Comparison of ENCODE assay signal across 26 cellular contexts in genomic region chr18:25457636-25458035, GRCh38.
DNase-seq lines count a peak whose midpoint lies in the region; ATAC-seq, FAIRE-seq and TF ChIP-seq lines count a peak whose summit lies in the region.
"Had no signal": no experiment of that assay in that cellular context is flagged by ENCODE, and none has a peak within 500 bp of the region (broad histone marks: within the 10 kb centered on the region; RNA-seq: fewer than 3 reads in every experiment).

No MANE protein-coding gene starts in this region.

- peak; percentile 27 for ATAC-seq in left lung
- no peak for ATAC-seq in HG02642 (IDR thresholded peaks at IDR 0.05; ENCODE audit: poor library complexity, unreplicated experiment)
- ATAC-seq: activated naive CD8-positive, alpha-beta T cell treated with anti-CD3 and anti-CD28 coated beads, Interleukin-2, amount 50 U/mL, for 24 hours; HepG2 had no signal

- no peak overlapping the region for H3K4me3 ChIP-seq in endodermal cell (ENCODE audit: low read length)
- H3K4me3 ChIP-seq in left lung: no peak overlapping the region
- H3K4me3 ChIP-seq: psoas muscle, tibial nerve had no signal

- no peak for TF ChIP-seq CTCF in endodermal cell (conservative IDR thresholded peaks at IDR 0.05)
- no peak for TF ChIP-seq CTCF in left lung (IDR thresholded peaks at IDR 0.05)

- H3K27me3 ChIP-seq in endodermal cell (ENCODE audit: control insufficient read depth, insufficient read depth, low read length, poor library complexity, severe bottlenecking): no peaks in the 10 kb centered on the region
- H3K27me3 ChIP-seq in left lung: no peaks in the 10 kb centered on the region
- H3K27me3 ChIP-seq: tibial nerve had no signal

- H3K4me3 Mint-ChIP-seq in endodermal cell: no peak overlapping the region
- H3K4me3 Mint-ChIP-seq: activated CD4-positive, alpha-beta T cell treated with anti-CD3 and anti-CD28 coated beads, Interleukin-2, amount 10 ng/mL, durations not matched to agents 24 days and 14 days; activated naive CD8-positive, alpha-beta T cell treated with anti-CD3 and anti-CD28 coated beads, Interleukin-2, amount 50 U/mL, for 24 hours; CD4-positive, CD25-positive, alpha-beta regulatory T cell; dendritic cell treated with granulocyte-macrophage colony-stimulating factor and Interleukin-4, amounts not matched to agents 40 ng/mL and 50 ng/mL, for 4 days; stimulated activated naive CD8-positive, alpha-beta T cell treated with anti-CD3 and anti-CD28 coated beads, Interleukin-15, Interleukin-2, amounts not matched to agents 100 ng/mL and 50 ng/mL, for 24 hours had no signal

- DNase-seq in Daoy (ENCODE audit: low read depth) (peak; percentile 49), M059J (ENCODE audit: low read depth) (peak; percentile 82), endodermal cell (no peak), left lung (no peak), HTR-8/SVneo (ENCODE audit: insufficient read length, low spot score) (no peak), medulla oblongata (ENCODE audit: extremely low spot score) (no peak), mesenteric fat pad (ENCODE audit: low spot score) (no peak)
- DNase-seq: activated CD4-positive, alpha-beta T cell treated with anti-CD3 and anti-CD28 coated beads, Interleukin-2, amount 10 ng/mL, durations not matched to agents 24 days and 14 days; activated CD8-positive, alpha-beta memory T cell treated with anti-CD3 and anti-CD28 coated beads, Interleukin-2, amount 50 U/mL, for 4 hours; activated effector memory CD4-positive, alpha-beta T cell treated with anti-CD3 and anti-CD28 coated beads, Interleukin-2, amount 50 U/mL, for 16 hours; activated naive CD8-positive, alpha-beta T cell treated with anti-CD3 and anti-CD28 coated beads, Interleukin-2, amount 50 U/mL, for 24 hours; CD4-positive, CD25-positive, alpha-beta regulatory T cell; DND-41; NCI-H1417 treated with DMSO at 0.1 percent for 48 hours; NCI-H526; psoas muscle; SHP77; small intestine; stimulated activated CD4-positive, alpha-beta T cell treated with anti-CD3 and anti-CD28 coated beads, Interleukin-4, amount 100 ng/mL, for 1 hour; T-helper 1 cell had no signal

- no peaks in the 10 kb centered on the region for H3K4me1 ChIP-seq in endodermal cell (ENCODE audit: control insufficient read depth, insufficient read depth, low read length)
- H3K4me1 ChIP-seq in left lung: no peaks in the 10 kb centered on the region
- H3K4me1 ChIP-seq: psoas muscle had no signal

- no peak overlapping the region for H3K9ac ChIP-seq in endodermal cell (ENCODE audit: extremely low read depth, low read length, poor library complexity, severe bottlenecking)

- H3K36me3 ChIP-seq in endodermal cell (ENCODE audit: control insufficient read depth, insufficient read depth, low read length): no peaks in the 10 kb centered on the region
- no peaks in the 10 kb centered on the region for H3K36me3 ChIP-seq in left lung
- H3K36me3 ChIP-seq: tibial nerve had no signal

- H3K4me1 Mint-ChIP-seq in endodermal cell: no peaks in the 10 kb centered on the region
- H3K4me1 Mint-ChIP-seq: activated CD4-positive, alpha-beta T cell treated with anti-CD3 and anti-CD28 coated beads, Interleukin-2, amount 10 ng/mL, durations not matched to agents 24 days and 14 days; activated naive CD8-positive, alpha-beta T cell treated with anti-CD3 and anti-CD28 coated beads, Interleukin-2, amount 50 U/mL, for 24 hours; CD4-positive, CD25-positive, alpha-beta regulatory T cell had no signal

- 86 to 92% methylated on average over 3 of the region's 3 CpGs for WGBS in endodermal cell (ENCODE audit: insufficient coverage in 1 of 2, insufficient read length in 1 of 2), 2 experiments

- H3K36me3 Mint-ChIP-seq in endodermal cell (ENCODE audit: low read depth): no peaks in the 10 kb centered on the region
- H3K36me3 Mint-ChIP-seq: CD4-positive, CD25-positive, alpha-beta regulatory T cell had no signal

- H3K27me3 Mint-ChIP-seq in endodermal cell (ENCODE audit: insufficient read depth): no peaks in the 10 kb centered on the region
- H3K27me3 Mint-ChIP-seq: activated CD4-positive, alpha-beta T cell treated with anti-CD3 and anti-CD28 coated beads, Interleukin-2, amount 10 ng/mL, durations not matched to agents 24 days and 14 days; CD4-positive, CD25-positive, alpha-beta regulatory T cell; dendritic cell treated with granulocyte-macrophage colony-stimulating factor and Interleukin-4, amounts not matched to agents 40 ng/mL and 50 ng/mL, for 4 days; stimulated activated naive CD8-positive, alpha-beta T cell treated with anti-CD3 and anti-CD28 coated beads, Interleukin-15, Interleukin-2, amounts not matched to agents 100 ng/mL and 50 ng/mL, for 24 hours had no signal

- no peaks in the 10 kb centered on the region for H3K9me3 ChIP-seq in endodermal cell (ENCODE audit: control insufficient read depth, low read length)
- no peaks in the 10 kb centered on the region for H3K9me3 ChIP-seq in left lung
- H3K9me3 ChIP-seq: psoas muscle, tibial nerve had no signal

- intact Hi-C loops in left lung (cut with DNase I): no loop called here

- FAIRE-seq in HTR-8/SVneo (lab: Jason Lieb, UNC): no peak
- FAIRE-seq: HepG2, small intestine had no signal

- H3K27ac Mint-ChIP-seq in endodermal cell: no peak overlapping the region
- H3K27ac Mint-ChIP-seq: activated CD4-positive, alpha-beta T cell treated with anti-CD3 and anti-CD28 coated beads, Interleukin-2, amount 10 ng/mL, durations not matched to agents 24 days and 14 days; activated naive CD8-positive, alpha-beta T cell treated with anti-CD3 and anti-CD28 coated beads, Interleukin-2, amount 50 U/mL, for 24 hours; CD4-positive, CD25-positive, alpha-beta regulatory T cell; dendritic cell treated with granulocyte-macrophage colony-stimulating factor and Interleukin-4, amounts not matched to agents 40 ng/mL and 50 ng/mL, for 4 days; stimulated activated naive CD8-positive, alpha-beta T cell treated with anti-CD3 and anti-CD28 coated beads, Interleukin-15, Interleukin-2, amounts not matched to agents 100 ng/mL and 50 ng/mL, for 24 hours had no signal

- H3K27ac ChIP-seq in endodermal cell (ENCODE audit: low read depth, low read length): peak overlapping the region; percentile 67
- H3K27ac ChIP-seq in left lung: no peak overlapping the region
- H3K27ac ChIP-seq: epithelial cell of prostate, psoas muscle, tibial nerve had no signal

- no peaks in the 10 kb centered on the region for H3K9me3 Mint-ChIP-seq in endodermal cell
- H3K9me3 Mint-ChIP-seq: activated CD4-positive, alpha-beta T cell treated with anti-CD3 and anti-CD28 coated beads, Interleukin-2, amount 10 ng/mL, durations not matched to agents 24 days and 14 days; activated naive CD8-positive, alpha-beta T cell treated with anti-CD3 and anti-CD28 coated beads, Interleukin-2, amount 50 U/mL, for 24 hours; dendritic cell treated with granulocyte-macrophage colony-stimulating factor and Interleukin-4, amounts not matched to agents 40 ng/mL and 50 ng/mL, for 4 days had no signal

Comparison
In these comparisons a context has a peak if more than half of its experiments do, and no peak if none do; other contexts are left out.
1. DNase-seq: peak in Daoy (single experiment) and M059J (single experiment); none in endodermal cell (single experiment), left lung (0 of 2), HTR-8/SVneo (single experiment), medulla oblongata (single experiment) and mesenteric fat pad (single experiment).